Comparison of ENCODE assay signal across 17 cellular contexts in the genomic region with DNA sequence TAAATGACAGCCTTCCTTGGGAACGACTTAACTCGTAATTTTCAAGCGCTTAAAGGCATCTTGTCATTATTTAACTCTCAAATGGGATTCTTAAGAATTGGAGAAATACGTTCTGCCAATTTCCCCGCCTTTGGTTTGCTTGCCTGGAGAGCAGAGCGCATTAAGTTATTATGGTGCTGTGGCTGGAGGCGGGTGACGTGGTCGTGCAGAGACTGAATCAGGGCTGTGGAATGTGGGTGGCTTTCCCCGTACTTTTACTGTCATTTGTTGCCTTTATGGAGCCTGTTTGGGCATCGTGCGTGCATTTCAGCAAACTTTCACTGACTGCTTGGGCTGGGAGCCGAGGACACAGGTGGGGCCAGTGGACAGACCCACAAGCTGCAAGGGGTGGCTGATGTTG.
DNase-seq lines count a peak whose midpoint lies in the region; ATAC-seq and TF ChIP-seq lines count a peak whose summit lies in the region.
"Had no signal": no experiment of that assay in that cellular context is flagged by ENCODE, and none has a peak within 500 bp of the region (broad histone marks: within the 10 kb centered on the region; RNA-seq: fewer than 3 reads in every experiment).

No MANE protein-coding gene starts in this region.

- H3K27me3 ChIP-seq in endodermal cell (ENCODE audit: control insufficient read depth, insufficient read depth, low read length, poor library complexity, severe bottlenecking) (no peaks in the 10 kb centered on the region), neural progenitor cell (no peaks in the 10 kb centered on the region), upper lobe of left lung (no peaks in the 10 kb centered on the region), body of pancreas (peaks cover 0 to 3% of the 10 kb centered on the region in 2 donors)

- TF ChIP-seq POLR2A in upper lobe of left lung (IDR thresholded peaks at IDR 0.05) (no peak), body of pancreas (IDR thresholded peaks at IDR 0.05) (no peak)

- H3K4me3 ChIP-seq in endodermal cell (ENCODE audit: low read length) (no peak overlapping the region), neural progenitor cell (no peak overlapping the region), upper lobe of left lung (no peak overlapping the region), body of pancreas (no peak overlapping the region)

- no peak overlapping the region for H3K27ac Mint-ChIP-seq in Calu3 (ENCODE audit: unreplicated experiment)
- H3K27ac Mint-ChIP-seq in endodermal cell: peak overlapping the region; percentile 60
- peak overlapping the region; percentile 72 for H3K27ac Mint-ChIP-seq in neural progenitor cell
- H3K27ac Mint-ChIP-seq: activated naive CD8-positive, alpha-beta T cell treated with anti-CD3 and anti-CD28 coated beads, Interleukin-2, amount 50 U/mL, for 24 hours; stimulated activated memory B cell treated with anti-CD40 and anti-IgM and Interleukin-4, amounts not matched to agents 10 μg/mL and 1 μg/mL and 100 μg/mL, for 72 hours had no signal

- ATAC-seq in upper lobe of left lung (ENCODE audit: low FRiP score in 2 of 2) (no peak), body of pancreas (no peak), HG03469 (IDR thresholded peaks at IDR 0.05; ENCODE audit: unreplicated experiment) (no peak)
- ATAC-seq: activated naive CD8-positive, alpha-beta T cell treated with anti-CD3 and anti-CD28 coated beads, Interleukin-2, amount 50 U/mL, for 24 hours; stimulated activated memory B cell treated with anti-CD40 and anti-IgM and Interleukin-4, amounts not matched to agents 10 μg/mL and 1 μg/mL and 100 μg/mL, for 72 hours had no signal

- TF ChIP-seq CTCF in Calu3 (IDR thresholded peaks at IDR 0.05; ENCODE audit: unreplicated experiment): no peak
- no peak for TF ChIP-seq CTCF in endodermal cell (conservative IDR thresholded peaks at IDR 0.05)
- no peak for TF ChIP-seq CTCF in neural progenitor cell (IDR thresholded peaks at IDR 0.05)
- no peak for TF ChIP-seq CTCF in upper lobe of left lung (IDR thresholded peaks at IDR 0.05)
- no peak for TF ChIP-seq CTCF in body of pancreas (IDR thresholded peaks at IDR 0.05)

- H3K27ac ChIP-seq in endodermal cell (ENCODE audit: low read depth, low read length) (no peak overlapping the region), neural progenitor cell (no peak overlapping the region), upper lobe of left lung (no peak overlapping the region), body of pancreas (no peak overlapping the region)
- H3K27ac ChIP-seq: WERI-Rb-1 had no signal

- no peaks in the 10 kb centered on the region for H3K9me3 ChIP-seq in endodermal cell (ENCODE audit: control insufficient read depth, low read length)
- H3K9me3 ChIP-seq in neural progenitor cell (ENCODE audit: low read depth): no peaks in the 10 kb centered on the region
- H3K9me3 ChIP-seq in upper lobe of left lung: no peaks in the 10 kb centered on the region
- H3K9me3 ChIP-seq in body of pancreas: no peaks in the 10 kb centered on the region

- CTCF ChIA-PET in Calu3 (lab: Charles Lee): no interaction called here

- intact Hi-C loops in Calu3 (cut with micrococcal nuclease; ENCODE audit: unreplicated experiment): no loop called here
- intact Hi-C loops in body of pancreas (cut with DNase I): no loop called here

- DNase-seq in Calu3 (peak; percentile 5), M059J (ENCODE audit: low read depth) (peak; percentile 85), endodermal cell (no peak), neural progenitor cell (ENCODE audit: low spot score) (no peak), upper lobe of left lung (no peak), body of pancreas (no peak)
- DNase-seq in activated CD4-positive, alpha-beta T cell treated with anti-CD3 and anti-CD28 coated beads, Interleukin-2, amount 50 U/mL, for 48 hours: no peak
- DNase-seq: activated naive CD8-positive, alpha-beta T cell treated with anti-CD3 and anti-CD28 coated beads, Interleukin-2, amount 50 U/mL, for 24 hours; activated T-cell treated with anti-CD3 and anti-CD28 coated beads for 4 hours; NCI-H1417 treated with DMSO at 0.1 percent for 48 hours; NCI-H748 treated with DMSO at 0.1 percent for 48 hours; SIG-M5; stimulated activated CD4-positive, alpha-beta T cell treated with anti-CD3 and anti-CD28 coated beads, Interleukin-2, amount 100 ng/mL, for 24 hours; WERI-Rb-1 had no signal

- H3K4me1 ChIP-seq in endodermal cell (ENCODE audit: control insufficient read depth, insufficient read depth, low read length): no peaks in the 10 kb centered on the region
- H3K4me1 ChIP-seq in neural progenitor cell: peaks cover 19% of the 10 kb centered on the region
- no peaks in the 10 kb centered on the region for H3K4me1 ChIP-seq in upper lobe of left lung
- no peaks in the 10 kb centered on the region for H3K4me1 ChIP-seq in body of pancreas

- H3K79me2 ChIP-seq in neural progenitor cell (ENCODE audit: low read depth): no peaks in the 10 kb centered on the region

- H3K4me3 Mint-ChIP-seq in Calu3 (ENCODE audit: low read depth, unreplicated experiment): no peak overlapping the region
- H3K4me3 Mint-ChIP-seq in endodermal cell: no peak overlapping the region
- H3K4me3 Mint-ChIP-seq in neural progenitor cell: no peak overlapping the region
- H3K4me3 Mint-ChIP-seq: activated naive CD8-positive, alpha-beta T cell treated with anti-CD3 and anti-CD28 coated beads, Interleukin-2, amount 50 U/mL, for 24 hours; CD14-positive monocyte; stimulated activated memory B cell treated with anti-CD40 and anti-IgM and Interleukin-4, amounts not matched to agents 10 μg/mL and 1 μg/mL and 100 μg/mL, for 72 hours had no signal

- H3K4me2 ChIP-seq in neural progenitor cell: no peak overlapping the region

- H3K36me3 ChIP-seq in endodermal cell (ENCODE audit: control insufficient read depth, insufficient read depth, low read length): no peaks in the 10 kb centered on the region
- H3K36me3 ChIP-seq in neural progenitor cell: no peaks in the 10 kb centered on the region
- H3K36me3 ChIP-seq in upper lobe of left lung: no peaks in the 10 kb centered on the region
- no peaks in the 10 kb centered on the region for H3K36me3 ChIP-seq in body of pancreas (replicated peaks in 1 of 2; ENCODE audit: insufficient read depth in 1 of 2, low read depth in 2 of 2)

- no peak overlapping the region for H2AFZ ChIP-seq in neural progenitor cell (replicated peaks)

- H3K4me1 Mint-ChIP-seq in Calu3 (ENCODE audit: low read depth, unreplicated experiment) (no peaks in the 10 kb centered on the region), endodermal cell (no peaks in the 10 kb centered on the region), neural progenitor cell (peaks cover 69% of the 10 kb centered on the region)
- H3K4me1 Mint-ChIP-seq: activated naive CD8-positive, alpha-beta T cell treated with anti-CD3 and anti-CD28 coated beads, Interleukin-2, amount 50 U/mL, for 24 hours; CD14-positive monocyte; stimulated activated memory B cell treated with anti-CD40 and anti-IgM and Interleukin-4, amounts not matched to agents 10 μg/mL and 1 μg/mL and 100 μg/mL, for 72 hours had no signal

- H3F3A ChIP-seq in neural progenitor cell (ENCODE audit: low read depth): no peaks in the 10 kb centered on the region

- H3K9me3 Mint-ChIP-seq in Calu3 (ENCODE audit: low read depth, unreplicated experiment): no peaks in the 10 kb centered on the region
- H3K9me3 Mint-ChIP-seq in endodermal cell: no peaks in the 10 kb centered on the region
- H3K9me3 Mint-ChIP-seq in neural progenitor cell: no peaks in the 10 kb centered on the region
- H3K9me3 Mint-ChIP-seq: activated naive CD8-positive, alpha-beta T cell treated with anti-CD3 and anti-CD28 coated beads, Interleukin-2, amount 50 U/mL, for 24 hours had no signal

- H4K20me1 ChIP-seq in neural progenitor cell (ENCODE audit: low read depth): no peaks in the 10 kb centered on the region

- H3K27me3 Mint-ChIP-seq in Calu3 (ENCODE audit: unreplicated experiment) (peaks cover 91% of the 10 kb centered on the region), endodermal cell (ENCODE audit: insufficient read depth) (no peaks in the 10 kb centered on the region), neural progenitor cell (ENCODE audit: insufficient read depth, low read depth) (peaks cover 4% of the 10 kb centered on the region)

- 87 to 89% methylated on average over 10 to 13 of the region's 13 CpGs for WGBS in endodermal cell (ENCODE audit: insufficient coverage in 1 of 2, insufficient read length in 1 of 2), 2 experiments
- 77 to 84% methylated on average over 12 to 13 of the region's 13 CpGs for WGBS in upper lobe of left lung, 2 donors
- WGBS in body of pancreas, 2 donors: 73 to 81% methylated on average over 10 to 13 of the region's 13 CpGs

- no peak for TF ChIP-seq EP300 in upper lobe of left lung (IDR thresholded peaks at IDR 0.05)

- H3K9ac ChIP-seq in endodermal cell (ENCODE audit: extremely low read depth, low read length, poor library complexity, severe bottlenecking): no peak overlapping the region
- no peak overlapping the region for H3K9ac ChIP-seq in neural progenitor cell

- BruUV-seq in Calu3 (replicated peaks; lab: Mats Ljungman, UMichigan): no TSS peak

- H3K36me3 Mint-ChIP-seq in Calu3 (ENCODE audit: insufficient read depth, unreplicated experiment) (no peaks in the 10 kb centered on the region), endodermal cell (ENCODE audit: low read depth) (no peaks in the 10 kb centered on the region), neural progenitor cell (no peaks in the 10 kb centered on the region)
- H3K36me3 Mint-ChIP-seq: CD14-positive monocyte; stimulated activated memory B cell treated with anti-CD40 and anti-IgM and Interleukin-4, amounts not matched to agents 10 μg/mL and 1 μg/mL and 100 μg/mL, for 72 hours had no signal

Comparison
In these comparisons a context has a peak if more than half of its experiments do, and no peak if none do; other contexts are left out.
1. DNase-seq: peak in Calu3 (single experiment) and M059J (single experiment); none in endodermal cell (single experiment), neural progenitor cell (single experiment), upper lobe of left lung (0 of 2), activated CD4-positive, alpha-beta T cell treated with anti-CD3 and anti-CD28 coated beads, Interleukin-2, amount 50 U/mL, for 48 hours (0 of 2) and body of pancreas (0 of 4).